1 cellular context compared by ENCODE assay signal in genomic region chr14:54773171-54774006, GRCh38.
TF ChIP-seq lines count a peak whose summit lies in the region.

No MANE protein-coding gene starts in this region.

TF ChIP-seq in K562, 482 proteins besides CTCF, POLR2A, EP300 and RAD21 (continued from another document and continues in another):
- TF ChIP-seq TSHZ1 (CRISPR knock-in tag; IDR thresholded peaks at IDR 0.05) = no peak
- TF ChIP-seq MEF2A (IDR thresholded peaks at IDR 0.05; ENCODE audit: control insufficient read depth, low read depth, low read length) = no peak
- TF ChIP-seq ARNT (IDR thresholded peaks at IDR 0.05) = 0 out of 4 replicates have a peak, but pooled peaks of 1 of the 2 experiments have one; percentile 43
- no peak for TF ChIP-seq NKRF (IDR thresholded peaks at IDR 0.05; ENCODE audit: borderline replicate concordance)
- peak; percentile 61 for TF ChIP-seq EP400 (IDR thresholded peaks at IDR 0.05)
- no peak for TF ChIP-seq SIN3B (IDR thresholded peaks at IDR 0.05; ENCODE audit: low read depth)
- no peak for TF ChIP-seq ZNF239 (CRISPR knock-in tag; IDR thresholded peaks at IDR 0.05)
- peak; percentile 61 for TF ChIP-seq HDAC2 (IDR thresholded peaks at IDR 0.05)
- TF ChIP-seq NBN (IDR thresholded peaks at IDR 0.05; ENCODE audit: low read depth) = peak; percentile 52; the same call in 1 of the 2 replicates
- TF ChIP-seq CTBP1 (IDR thresholded peaks at IDR 0.05; ENCODE audit: borderline replicate concordance) = peak; percentile 96
- TF ChIP-seq FUS (optimal IDR thresholded peaks at IDR 0.05; ENCODE audit: low read depth, low read length) = no peak
- TF ChIP-seq ZNF140 (CRISPR knock-in tag; IDR thresholded peaks at IDR 0.05) = no peak
- TF ChIP-seq ZMIZ1 (IDR thresholded peaks at IDR 0.05; ENCODE audit: low read depth in 2 of 2, low read length in 2 of 2) = 0 out of 4 replicates have a peak, but pooled peaks of 1 of the 2 experiments have one; percentile 61
- TF ChIP-seq MYBL2 (IDR thresholded peaks at IDR 0.05; ENCODE audit: low read depth) = no peak
- TF ChIP-seq MYBL2 (CRISPR knock-in tag; IDR thresholded peaks at IDR 0.05; ENCODE audit: borderline replicate concordance) = no peak
- no peak for TF ChIP-seq FOXO4 (CRISPR knock-in tag; IDR thresholded peaks at IDR 0.05)
- no peak for TF ChIP-seq DIDO1 (tag; IDR thresholded peaks at IDR 0.05; ENCODE audit: low read depth)
- TF ChIP-seq SIN3A (IDR thresholded peaks at IDR 0.05; ENCODE audit: borderline replicate concordance in 2 of 2, control insufficient read depth in 1 of 2, low read depth in 2 of 2, low read length in 2 of 2) = no peak
- TF ChIP-seq, protein P1, sequence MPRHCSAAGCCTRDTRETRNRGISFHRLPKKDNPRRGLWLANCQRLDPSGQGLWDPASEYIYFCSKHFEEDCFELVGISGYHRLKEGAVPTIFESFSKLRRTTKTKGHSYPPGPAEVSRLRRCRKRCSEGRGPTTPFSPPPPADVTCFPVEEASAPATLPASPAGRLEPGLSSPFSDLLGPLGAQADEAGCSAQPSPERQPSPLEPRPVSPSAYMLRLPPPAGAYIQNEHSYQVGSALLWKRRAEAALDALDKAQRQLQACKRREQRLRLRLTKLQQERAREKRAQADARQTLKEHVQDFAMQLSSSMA (CRISPR knock-in tag; IDR thresholded peaks at IDR 0.05) = no peak
- TF ChIP-seq MBD1 (CRISPR knock-in tag; IDR thresholded peaks at IDR 0.05) = no peak
- TF ChIP-seq POLR3G (IDR thresholded peaks at IDR 0.05; ENCODE audit: extremely low read depth, insufficient read length, insufficient replicate concordance) = no peak
- TF ChIP-seq, protein P2, sequence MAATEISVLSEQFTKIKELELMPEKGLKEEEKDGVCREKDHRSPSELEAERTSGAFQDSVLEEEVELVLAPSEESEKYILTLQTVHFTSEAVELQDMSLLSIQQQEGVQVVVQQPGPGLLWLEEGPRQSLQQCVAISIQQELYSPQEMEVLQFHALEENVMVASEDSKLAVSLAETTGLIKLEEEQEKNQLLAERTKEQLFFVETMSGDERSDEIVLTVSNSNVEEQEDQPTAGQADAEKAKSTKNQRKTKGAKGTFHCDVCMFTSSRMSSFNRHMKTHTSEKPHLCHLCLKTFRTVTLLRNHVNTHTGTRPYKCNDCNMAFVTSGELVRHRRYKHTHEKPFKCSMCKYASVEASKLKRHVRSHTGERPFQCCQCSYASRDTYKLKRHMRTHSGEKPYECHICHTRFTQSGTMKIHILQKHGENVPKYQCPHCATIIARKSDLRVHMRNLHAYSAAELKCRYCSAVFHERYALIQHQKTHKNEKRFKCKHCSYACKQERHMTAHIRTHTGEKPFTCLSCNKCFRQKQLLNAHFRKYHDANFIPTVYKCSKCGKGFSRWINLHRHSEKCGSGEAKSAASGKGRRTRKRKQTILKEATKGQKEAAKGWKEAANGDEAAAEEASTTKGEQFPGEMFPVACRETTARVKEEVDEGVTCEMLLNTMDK (IDR thresholded peaks at IDR 0.05; ENCODE audit: borderline replicate concordance, insufficient read depth, low read depth, low read length, poor library complexity, severe bottlenecking) = no peak
- peak; percentile 59 for TF ChIP-seq CBFA2T3 (IDR thresholded peaks at IDR 0.05)
- TF ChIP-seq, protein P3, sequence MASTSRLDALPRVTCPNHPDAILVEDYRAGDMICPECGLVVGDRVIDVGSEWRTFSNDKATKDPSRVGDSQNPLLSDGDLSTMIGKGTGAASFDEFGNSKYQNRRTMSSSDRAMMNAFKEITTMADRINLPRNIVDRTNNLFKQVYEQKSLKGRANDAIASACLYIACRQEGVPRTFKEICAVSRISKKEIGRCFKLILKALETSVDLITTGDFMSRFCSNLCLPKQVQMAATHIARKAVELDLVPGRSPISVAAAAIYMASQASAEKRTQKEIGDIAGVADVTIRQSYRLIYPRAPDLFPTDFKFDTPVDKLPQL (IDR thresholded peaks at IDR 0.05; ENCODE audit: extremely low read depth, insufficient read length) = no peak
- TF ChIP-seq FOXP1 (CRISPR knock-in tag; IDR thresholded peaks at IDR 0.05) = 0 out of 2 replicates have a peak, but pooled peaks have one; percentile 15
- TF ChIP-seq ZBTB33 (CRISPR knock-in tag; IDR thresholded peaks at IDR 0.05) = no peak
- TF ChIP-seq NFYB (IDR thresholded peaks at IDR 0.05; ENCODE audit: extremely low read depth, insufficient read length) = no peak
- TF ChIP-seq ILF3 (IDR thresholded peaks at IDR 0.05; ENCODE audit: borderline replicate concordance) = no peak
- peak in 1 of 2 experiments; percentile 94; a peak in 2 of 4 replicates for TF ChIP-seq TEAD1 (CRISPR knock-in tag; IDR thresholded peaks at IDR 0.05)
- no peak for TF ChIP-seq ZNF12 (CRISPR knock-in tag; IDR thresholded peaks at IDR 0.05)
- no peak for TF ChIP-seq KAT7 (CRISPR knock-in tag; IDR thresholded peaks at IDR 0.05; ENCODE audit: borderline replicate concordance)
- peak; percentile 14 for TF ChIP-seq MEIS2 (IDR thresholded peaks at IDR 0.05; ENCODE audit: partially characterized antibody)
- TF ChIP-seq TAF7 (tag; IDR thresholded peaks at IDR 0.05) = no peak
- TF ChIP-seq XRCC4 (IDR thresholded peaks at IDR 0.05; ENCODE audit: extremely low read depth, insufficient read depth, insufficient read length) = no peak
- no peak for TF ChIP-seq GABPB2 (CRISPR knock-in tag; conservative IDR thresholded peaks at IDR 0.05)
- TF ChIP-seq ZNF197 (CRISPR knock-in tag; IDR thresholded peaks at IDR 0.05; ENCODE audit: low read depth) = no peak
- TF ChIP-seq SNIP1 (IDR thresholded peaks at IDR 0.05; ENCODE audit: low read depth) = no peak
- TF ChIP-seq GTF2A2 (tag; IDR thresholded peaks at IDR 0.05) = no peak
- TF ChIP-seq ZNF175 (CRISPR knock-in tag; IDR thresholded peaks at IDR 0.05; ENCODE audit: low read depth) = no peak
- TF ChIP-seq ZNF584 (CRISPR knock-in tag; IDR thresholded peaks at IDR 0.05; ENCODE audit: low read depth) = no peak
- no peak for TF ChIP-seq ATF1 (CRISPR knock-in tag; IDR thresholded peaks at IDR 0.05)
- peak; percentile 89 for TF ChIP-seq ATF1 (tag; IDR thresholded peaks at IDR 0.05)
- no peak for TF ChIP-seq ARID2 (IDR thresholded peaks at IDR 0.05)
- TF ChIP-seq NCOR1 (IDR thresholded peaks at IDR 0.05) = peak; percentile 47
- peak; percentile 90 for TF ChIP-seq ETV1 (tag; conservative IDR thresholded peaks at IDR 0.05; ENCODE audit: low read depth)
- TF ChIP-seq PHB2 (IDR thresholded peaks at IDR 0.05; ENCODE audit: low read depth) = no peak
- no peak for TF ChIP-seq MCM3 (IDR thresholded peaks at IDR 0.05)
- TF ChIP-seq CSDE1 (IDR thresholded peaks at IDR 0.05) = no peak
